ENCODE assay signal across 8 cellular contexts in the genomic region with DNA sequence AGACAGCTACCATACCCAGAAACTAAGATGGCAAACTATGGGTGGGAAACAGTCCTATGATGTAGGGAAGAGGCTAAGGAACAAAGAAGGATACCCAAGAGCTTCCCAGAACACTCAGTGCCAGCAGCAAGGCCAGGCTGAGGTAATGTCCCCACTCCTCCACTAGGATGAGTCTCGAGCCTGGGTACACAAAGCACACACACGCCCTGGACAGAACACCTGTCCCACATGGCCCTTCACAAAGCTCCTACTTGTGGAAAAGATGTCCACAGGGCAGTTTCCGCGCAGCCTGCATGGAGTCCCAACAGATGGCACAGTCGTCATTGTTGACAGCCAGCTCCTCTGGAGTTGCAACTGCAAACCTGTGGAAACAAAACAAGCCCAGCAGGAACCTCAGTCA. TPM values are rescaled to one million over a fixed set of nuclear protein-coding genes. Genes with fewer than 3 reads are reported as not detected.
DNase-seq lines count a peak whose midpoint lies in the region; ATAC-seq and TF ChIP-seq lines count a peak whose summit lies in the region.

No MANE protein-coding gene starts in this region.

- no peak overlapping the region for H3K4me3 ChIP-seq in epithelial cell of proximal tubule (ENCODE audit: low read depth, low read length)

- H3K9me3 Mint-ChIP-seq in activated naive CD4-positive, alpha-beta T cell treated with anti-CD3 and anti-CD28 coated beads, Interleukin-2, amount 10 ng/mL, durations not matched to agents 7 days and 5 days: no peaks in the 10 kb centered on the region
- H3K9me3 Mint-ChIP-seq in type B pancreatic cell: no peaks in the 10 kb centered on the region

- no peak overlapping the region for H3K4me3 Mint-ChIP-seq in activated naive CD4-positive, alpha-beta T cell treated with anti-CD3 and anti-CD28 coated beads, Interleukin-2, amount 10 ng/mL, durations not matched to agents 7 days and 5 days
- H3K4me3 Mint-ChIP-seq in type B pancreatic cell: no peak overlapping the region

- H3K36me3 Mint-ChIP-seq in activated naive CD4-positive, alpha-beta T cell treated with anti-CD3 and anti-CD28 coated beads, Interleukin-2, amount 10 ng/mL, durations not matched to agents 7 days and 5 days: peaks cover 45% of the 10 kb centered on the region
- H3K36me3 Mint-ChIP-seq in type B pancreatic cell: peaks cover 26% of the 10 kb centered on the region

- peaks cover 3% of the 10 kb centered on the region for H3K4me1 Mint-ChIP-seq in activated naive CD4-positive, alpha-beta T cell treated with anti-CD3 and anti-CD28 coated beads, Interleukin-2, amount 10 ng/mL, durations not matched to agents 7 days and 5 days
- peaks cover 4% of the 10 kb centered on the region for H3K4me1 Mint-ChIP-seq in type B pancreatic cell (ENCODE audit: unreplicated experiment)

- DNase-seq in activated naive CD4-positive, alpha-beta T cell treated with anti-CD3 and anti-CD28 coated beads, Interleukin-2, amount 10 ng/mL, durations not matched to agents 7 days and 5 days: peak; percentile 21
- no peak for DNase-seq in activated naive CD4-positive, alpha-beta T cell treated with anti-CD3 and anti-CD28 coated beads, Interleukin-2, amount 50 U/mL, for 16 hours
- peak; percentile 84 for DNase-seq in NCI-H2171 (lab: John Stamatoyannopoulos, UW)
- DNase-seq in epithelial cell of proximal tubule (ENCODE audit: low read depth): no peak
- no peak for DNase-seq in type B pancreatic cell (ENCODE audit: extremely low spot score, unreplicated experiment)
- DNase-seq in SW 1271 (lab: John Stamatoyannopoulos, UW): no peak
- no peak for DNase-seq in substantia nigra (lab: John Stamatoyannopoulos, UW)

- CTCF ChIA-PET in activated naive CD4-positive, alpha-beta T cell treated with anti-CD3 and anti-CD28 coated beads, Interleukin-2, amount 10 ng/mL, durations not matched to agents 7 days and 5 days (lab: Charles Lee): interaction anchor here (0.8 to 0.9 kb wide), 2 partner anchors 12 to 46 kb away, joined by 3 read pairs; no protein-coding TSS in a partner anchor

- TF ChIP-seq CTCF in epithelial cell of proximal tubule (conservative IDR thresholded peaks at IDR 0.05; ENCODE audit: low read depth, low read length) (peak; percentile 51), type B pancreatic cell (conservative IDR thresholded peaks at IDR 0.05) (peak; percentile 54)

- no peaks in the 10 kb centered on the region for H3K27me3 Mint-ChIP-seq in activated naive CD4-positive, alpha-beta T cell treated with anti-CD3 and anti-CD28 coated beads, Interleukin-2, amount 10 ng/mL, durations not matched to agents 7 days and 5 days
- H3K27me3 Mint-ChIP-seq in type B pancreatic cell: no peaks in the 10 kb centered on the region

- H3K27ac ChIP-seq in substantia nigra (ENCODE audit: low read depth, low read length, poor library complexity, severe bottlenecking): no peak overlapping the region

- ATAC-seq in GM18909 (IDR thresholded peaks at IDR 0.05; ENCODE audit: poor library complexity, unreplicated experiment): no peak

- H3K27ac Mint-ChIP-seq in activated naive CD4-positive, alpha-beta T cell treated with anti-CD3 and anti-CD28 coated beads, Interleukin-2, amount 10 ng/mL, durations not matched to agents 7 days and 5 days: no peak overlapping the region
- H3K27ac Mint-ChIP-seq in type B pancreatic cell: no peak overlapping the region

RNA-seq across cellular contexts. Expression of a gene that starts 23.9 kb away (rescaled TPM):
- total RNA-seq in epithelial cell of proximal tubule (111 and 119 TPM in 2 replicates), type B pancreatic cell (ENCODE audit: low replicate concordance) (65.4 and 86.4 TPM in 2 replicates)

RNA-seq across cellular contexts. Expression of a gene that starts 49.6 kb away (rescaled TPM):
- 77.1 and 78.2 TPM in 2 replicates for total RNA-seq in epithelial cell of proximal tubule
- total RNA-seq in type B pancreatic cell (ENCODE audit: low replicate concordance): 139 and 148 TPM in 2 replicates

RNA-seq across cellular contexts. Expression of a gene that starts 49.9 kb away (rescaled TPM):
- 54.9 and 66.7 TPM in 2 replicates for total RNA-seq in epithelial cell of proximal tubule
- 45.9 and 52.2 TPM in 2 replicates for total RNA-seq in type B pancreatic cell (ENCODE audit: low replicate concordance)

Comparison
In these comparisons a context has a peak if more than half of its experiments do, and no peak if none do; other contexts are left out.
1. DNase-seq: peak in activated naive CD4-positive, alpha-beta T cell treated with anti-CD3 and anti-CD28 coated beads, Interleukin-2, amount 10 ng/mL, durations not matched to agents 7 days and 5 days (single experiment) and NCI-H2171 (single experiment); none in activated naive CD4-positive, alpha-beta T cell treated with anti-CD3 and anti-CD28 coated beads, Interleukin-2, amount 50 U/mL, for 16 hours (single experiment), epithelial cell of proximal tubule (single experiment), type B pancreatic cell (single experiment), SW 1271 (0 of 2) and substantia nigra (0 of 49).